1 cellular context compared by ENCODE assay signal in genomic region chr10:44976352-44977198, GRCh38.
TF ChIP-seq lines count a peak whose summit lies in the region.

No MANE protein-coding gene starts in this region.

TF ChIP-seq in HepG2, 621 proteins besides CTCF, POLR2A, EP300 and RAD21 (continued from another document and continues in another):
- TF ChIP-seq ASH2L (IDR thresholded peaks at IDR 0.05; ENCODE audit: insufficient read length, low read depth, low read length) (no peak), KDM3A (CRISPR knock-in tag; IDR thresholded peaks at IDR 0.05; ENCODE audit: low read depth) (peak; percentile 35; the same call in 1 of the 2 replicates), HMGXB3 (CRISPR knock-in tag; IDR thresholded peaks at IDR 0.05; ENCODE audit: borderline replicate concordance) (no peak; the same call in 1 of the 2 replicates), ZNF17 (CRISPR knock-in tag; IDR thresholded peaks at IDR 0.05) (no peak), MZF1 (CRISPR knock-in tag; IDR thresholded peaks at IDR 0.05; ENCODE audit: borderline replicate concordance) (no peak), ARID4A (CRISPR knock-in tag; IDR thresholded peaks at IDR 0.05; ENCODE audit: borderline replicate concordance) (no peak), RFX3 (CRISPR knock-in tag; IDR thresholded peaks at IDR 0.05) (no peak), MED8 (CRISPR knock-in tag; IDR thresholded peaks at IDR 0.05; ENCODE audit: insufficient replicate concordance) (no peak), ZBTB33 (CRISPR knock-in tag; IDR thresholded peaks at IDR 0.05) (0 out of 2 replicates have a peak, but pooled peaks have one; percentile 32), DRAP1 (CRISPR knock-in tag; IDR thresholded peaks at IDR 0.05) (no peak), SP5 (CRISPR knock-in tag; IDR thresholded peaks at IDR 0.05; ENCODE audit: borderline replicate concordance, low read depth) (peak; percentile 36; the same call in 1 of the 2 replicates), JDP2 (CRISPR knock-in tag; IDR thresholded peaks at IDR 0.05; ENCODE audit: borderline replicate concordance) (no peak; the same call in 1 of the 2 replicates), ZNF577 (CRISPR knock-in tag; IDR thresholded peaks at IDR 0.05; ENCODE audit: borderline replicate concordance, low read depth) (no peak), DPF2 (CRISPR knock-in tag; IDR thresholded peaks at IDR 0.05; ENCODE audit: borderline replicate concordance, low read depth) (no peak), ZNF724P (CRISPR knock-in tag; IDR thresholded peaks at IDR 0.05; ENCODE audit: borderline replicate concordance) (peak; percentile 93), ZNF572 (CRISPR knock-in tag; IDR thresholded peaks at IDR 0.05) (peak; percentile 71), SNAPC5 (CRISPR knock-in tag; IDR thresholded peaks at IDR 0.05; ENCODE audit: borderline replicate concordance) (peak; percentile 69; the same call in 1 of the 2 replicates), NKX3-1 (CRISPR knock-in tag; IDR thresholded peaks at IDR 0.05) (peak; percentile 54), ZBTB8A (CRISPR knock-in tag; IDR thresholded peaks at IDR 0.05; ENCODE audit: borderline replicate concordance, low read depth) (no peak), GLMP (CRISPR knock-in tag; IDR thresholded peaks at IDR 0.05; ENCODE audit: borderline replicate concordance) (no peak), ZNF547 (CRISPR knock-in tag; IDR thresholded peaks at IDR 0.05) (peak; percentile 67; the same call in 1 of the 2 replicates), DMAP1 (CRISPR knock-in tag; IDR thresholded peaks at IDR 0.05) (no peak), ZNF143 (CRISPR knock-in tag; IDR thresholded peaks at IDR 0.05) (no peak), KLF16 (CRISPR knock-in tag; IDR thresholded peaks at IDR 0.05) (peak; percentile 10 to 92; a peak in 1 of 4 replicates), ZFP90 (CRISPR knock-in tag; IDR thresholded peaks at IDR 0.05; ENCODE audit: borderline replicate concordance) (no peak; the same call in 1 of the 2 replicates), HNRNPLL (IDR thresholded peaks at IDR 0.05; ENCODE audit: low read depth, low read length, poor library complexity, severe bottlenecking) (no peak), TFE3 (CRISPR knock-in tag; IDR thresholded peaks at IDR 0.05) (peak; percentile 61; the same call in 1 of the 2 replicates), ZNF597 (CRISPR knock-in tag; IDR thresholded peaks at IDR 0.05) (no peak), SNAPC4 (CRISPR knock-in tag; IDR thresholded peaks at IDR 0.05) (no peak), CENPBD1 (CRISPR knock-in tag; IDR thresholded peaks at IDR 0.05; ENCODE audit: borderline replicate concordance, low read depth) (peak; percentile 23; the same call in 1 of the 2 replicates), FOXC1 (CRISPR knock-in tag; IDR thresholded peaks at IDR 0.05; ENCODE audit: borderline replicate concordance) (no peak; the same call in none of the 2 replicates), SATB2 (CRISPR knock-in tag; IDR thresholded peaks at IDR 0.05) (peak; percentile 76; the same call in 1 of the 2 replicates), CCDC6 (CRISPR knock-in tag; IDR thresholded peaks at IDR 0.05) (peak; percentile 72)
